19 cellular contexts compared by ENCODE assay signal in the genomic region with DNA sequence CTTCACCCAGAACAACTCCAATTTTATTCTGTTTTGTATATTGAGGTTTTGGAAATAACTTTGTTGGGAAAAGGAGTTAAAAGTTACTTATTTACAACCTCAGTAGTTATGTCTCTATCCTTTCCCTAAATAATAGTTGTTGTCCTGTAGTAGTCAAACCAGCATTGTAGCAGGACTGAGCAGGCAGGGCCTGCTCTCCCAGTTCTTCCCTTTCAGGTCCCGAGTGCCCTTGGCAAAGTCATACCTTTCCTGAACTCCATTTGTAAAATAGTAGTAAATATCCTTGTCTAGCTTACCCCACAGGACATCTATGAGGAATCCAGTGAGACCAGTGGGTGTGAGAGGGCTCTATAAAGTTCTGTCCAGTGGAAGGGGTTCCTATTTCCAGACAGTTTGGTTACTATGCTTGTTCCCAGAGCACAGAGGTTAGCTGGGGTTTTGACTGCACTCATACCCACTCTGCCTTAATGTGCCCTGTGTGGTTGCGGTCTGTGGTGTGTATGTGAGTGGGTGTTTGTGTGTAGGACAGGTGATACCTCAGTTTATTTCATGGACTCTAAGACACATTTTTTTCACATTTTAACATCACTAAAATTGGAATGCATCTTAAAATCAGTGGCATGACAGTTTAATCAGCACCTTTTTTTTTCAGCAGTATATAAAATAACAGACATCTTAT.
DNase-seq lines count a peak whose midpoint lies in the region; ATAC-seq and TF ChIP-seq lines count a peak whose summit lies in the region.
"Had no signal": no experiment of that assay in that cellular context is flagged by ENCODE, and none has a peak within 500 bp of the region (broad histone marks: within the 10 kb centered on the region; RNA-seq: fewer than 3 reads in every experiment).

No MANE protein-coding gene starts in this region.

- TF ChIP-seq CTCF in type B pancreatic cell (conservative IDR thresholded peaks at IDR 0.05): no peak
- TF ChIP-seq CTCF in A673 (conservative IDR thresholded peaks at IDR 0.05; ENCODE audit: low read depth, low read length): no peak

- POLR2A ChIA-PET in A673 (lab: Charles Lee; ENCODE audit: low non-redundant PET): no interaction called here

- peak overlapping the region in 1 of 2 experiments; percentile 50 for H3K4ac ChIP-seq in mesenchymal stem cell (ENCODE audit: low read depth in 1 of 2, low read length in 2 of 2)

- H3K36me3 ChIP-seq in mesenchymal stem cell (ENCODE audit: control insufficient read depth in 1 of 2, insufficient read depth in 2 of 2, low read depth in 1 of 2, low read length in 2 of 2) (no peaks in the 10 kb centered on the region), A673 (ENCODE audit: insufficient read depth, low read length, poor library complexity, severe bottlenecking) (no peaks in the 10 kb centered on the region)
- H3K36me3 ChIP-seq: ascending aorta had no signal

- intact Hi-C loops in A673 (cut with micrococcal nuclease; ENCODE audit: unreplicated experiment): no loop called here

- no peak overlapping the region for H2AK5ac ChIP-seq in mesenchymal stem cell (ENCODE audit: low read length, severe bottlenecking)

- H3K4me1 Mint-ChIP-seq in activated T-cell treated with anti-CD3 and anti-CD28 coated beads, Interleukin-2, amount 50 U/mL, for 72 hours (ENCODE audit: low read depth): peaks cover 12% of the 10 kb centered on the region
- H3K4me1 Mint-ChIP-seq in activated T-helper 17 cell treated with anti-CD3 and anti-CD28 coated beads, Interleukin-2, amount 50 U/mL, for 72 hours: peaks cover 8% of the 10 kb centered on the region
- H3K4me1 Mint-ChIP-seq in type B pancreatic cell (ENCODE audit: unreplicated experiment): peaks cover 23% of the 10 kb centered on the region
- H3K4me1 Mint-ChIP-seq: activated B cell treated with CpG ODN at 0.5 μM for 24 hours, IgD-negative memory B cell had no signal

- H2BK120ac ChIP-seq in mesenchymal stem cell (ENCODE audit: low read depth, low read length): no peak overlapping the region

- no peak overlapping the region for H4K91ac ChIP-seq in mesenchymal stem cell (ENCODE audit: low read length)

- H2BK5ac ChIP-seq in mesenchymal stem cell (ENCODE audit: low read depth, low read length, poor library complexity, severe bottlenecking): no peak overlapping the region

- peak; percentile 36 to 51 for ATAC-seq in activated T-cell treated with anti-CD3 and anti-CD28 coated beads, Interleukin-2, amount 50 U/mL, for 72 hours (replicated peaks in 1 of 2)
- peak; percentile 53 for ATAC-seq in activated T-helper 17 cell treated with anti-CD3 and anti-CD28 coated beads, Interleukin-2, amount 50 U/mL, for 72 hours (replicated peaks)
- no peak for ATAC-seq in HG03025 (IDR thresholded peaks at IDR 0.05; ENCODE audit: low FRiP score, unreplicated experiment)

- H3K36me3 Mint-ChIP-seq in activated T-cell treated with anti-CD3 and anti-CD28 coated beads, Interleukin-2, amount 50 U/mL, for 72 hours (ENCODE audit: insufficient read depth in 2 of 2): peaks cover 3 to 5% of the 10 kb centered on the region in 2 donors
- no peaks in the 10 kb centered on the region for H3K36me3 Mint-ChIP-seq in activated T-helper 17 cell treated with anti-CD3 and anti-CD28 coated beads, Interleukin-2, amount 50 U/mL, for 72 hours (ENCODE audit: low read depth)
- H3K36me3 Mint-ChIP-seq in type B pancreatic cell: peaks cover 33% of the 10 kb centered on the region
- H3K36me3 Mint-ChIP-seq: IgD-negative memory B cell had no signal

- H3K9me3 Mint-ChIP-seq in activated T-cell treated with anti-CD3 and anti-CD28 coated beads, Interleukin-2, amount 50 U/mL, for 72 hours: peaks cover 2 to 4% of the 10 kb centered on the region in 2 donors
- H3K9me3 Mint-ChIP-seq in activated T-helper 17 cell treated with anti-CD3 and anti-CD28 coated beads, Interleukin-2, amount 50 U/mL, for 72 hours: no peaks in the 10 kb centered on the region
- H3K9me3 Mint-ChIP-seq in type B pancreatic cell: peaks cover 8% of the 10 kb centered on the region

- H3K23ac ChIP-seq in mesenchymal stem cell (ENCODE audit: low read length in 2 of 2): no peak overlapping the region

- DNase-seq in activated T-cell treated with anti-CD3 and anti-CD28 coated beads, Interleukin-2, amount 50 U/mL, for 72 hours: no peak
- no peak for DNase-seq in activated T-cell treated with anti-CD3 and anti-CD28 coated beads, Interleukin-2, amount 50 U/mL, for 1 hour
- no peak for DNase-seq in mesenchymal stem cell
- no peak for DNase-seq in type B pancreatic cell (ENCODE audit: extremely low spot score, unreplicated experiment)
- DNase-seq in activated CD8-positive, alpha-beta memory T cell treated with anti-CD3 and anti-CD28 coated beads, Interleukin-2, amount 50 U/mL, for 48 hours: no peak
- DNase-seq in A673 (ENCODE audit: low spot score): no peak
- DNase-seq: activated B cell treated with CpG ODN at 0.5 μM for 24 hours; Calu3; NCI-H1417; NCI-H510A treated with DMSO at 0.1 percent for 48 hours; NK-92 treated with Interleukin-12 subunit alpha and Interleukin-12 subunit beta, amount 100 ng/mL, for 24 hours; RPMI8226; stimulated activated CD4-positive, alpha-beta T cell treated with anti-CD3 and anti-CD28 coated beads, Interleukin-12 subunit alpha, Interleukin-12 subunit beta, amount 100 ng/mL, for 4 hours had no signal

- no peak overlapping the region for H3K9ac ChIP-seq in mesenchymal stem cell (ENCODE audit: low read length)
- H3K9ac ChIP-seq: BLaER1 treated with 17β-estradiol and CSF1 and Interleukin-3, amounts not matched to agents 10 nM and 100 nM had no signal

- peaks cover 9% of the 10 kb centered on the region for H3K27me3 Mint-ChIP-seq in activated T-cell treated with anti-CD3 and anti-CD28 coated beads, Interleukin-2, amount 50 U/mL, for 72 hours (ENCODE audit: low read depth)
- no peaks in the 10 kb centered on the region for H3K27me3 Mint-ChIP-seq in activated T-helper 17 cell treated with anti-CD3 and anti-CD28 coated beads, Interleukin-2, amount 50 U/mL, for 72 hours
- no peaks in the 10 kb centered on the region for H3K27me3 Mint-ChIP-seq in type B pancreatic cell
- H3K27me3 Mint-ChIP-seq: activated B cell treated with CpG ODN at 0.5 μM for 24 hours; activated naive CD8-positive, alpha-beta T cell; IgD-negative memory B cell had no signal

- H3K4me1 ChIP-seq in mesenchymal stem cell (ENCODE audit: control insufficient read depth, insufficient read depth, low read depth, low read length): peaks cover 26% of the 10 kb centered on the region
- peaks cover 12% of the 10 kb centered on the region for H3K4me1 ChIP-seq in A673 (ENCODE audit: insufficient read depth, low read length, poor library complexity, severe bottlenecking)
- H3K4me1 ChIP-seq: ascending aorta; BLaER1 treated with 17β-estradiol and CSF1 and Interleukin-3, amounts not matched to agents 10 nM and 100 nM had no signal

- peak overlapping the region; percentile 70 for H3K18ac ChIP-seq in mesenchymal stem cell (ENCODE audit: low read depth in 1 of 2, low read length in 2 of 2)

- WGBS in mesenchymal stem cell: no CpG with 5 or more reads among the region's 2 CpGs

- no peak overlapping the region for H3K4me3 ChIP-seq in mesenchymal stem cell (ENCODE audit: insufficient read depth in 1 of 2, low read depth in 1 of 2, low read length in 2 of 2)
- H3K4me3 ChIP-seq in A673 (ENCODE audit: low read depth, low read length, poor library complexity, severe bottlenecking): no peak overlapping the region
- H3K4me3 ChIP-seq: ascending aorta; BLaER1 treated with 17β-estradiol and CSF1 and Interleukin-3, amounts not matched to agents 10 nM and 100 nM had no signal

- no peak overlapping the region for H3K4me2 ChIP-seq in mesenchymal stem cell (ENCODE audit: low read length, poor library complexity, severe bottlenecking)
- H3K4me2 ChIP-seq: BLaER1 treated with 17β-estradiol and CSF1 and Interleukin-3, amounts not matched to agents 10 nM and 100 nM had no signal

- H3K27me3 ChIP-seq in mesenchymal stem cell (ENCODE audit: control insufficient read depth in 1 of 2, insufficient read depth in 1 of 2, low read length in 2 of 2) (peaks cover 0 to 32% of the 10 kb centered on the region in 2 experiments), A673 (replicated peaks; ENCODE audit: insufficient read depth, low read depth, low read length, poor library complexity) (no peaks in the 10 kb centered on the region)
- H3K27me3 ChIP-seq: ascending aorta had no signal

- CTCF ChIA-PET in A673 (lab: Charles Lee): no interaction called here

- BruUV-seq in A673 (replicated peaks; lab: Mats Ljungman, UMichigan): no TSS peak

- no peak overlapping the region for H3K4me3 Mint-ChIP-seq in activated T-cell treated with anti-CD3 and anti-CD28 coated beads, Interleukin-2, amount 50 U/mL, for 72 hours
- no peak overlapping the region for H3K4me3 Mint-ChIP-seq in activated T-helper 17 cell treated with anti-CD3 and anti-CD28 coated beads, Interleukin-2, amount 50 U/mL, for 72 hours
- peak overlapping the region; percentile 12 for H3K4me3 Mint-ChIP-seq in type B pancreatic cell
- H3K4me3 Mint-ChIP-seq: activated B cell treated with CpG ODN at 0.5 μM for 24 hours; activated naive CD8-positive, alpha-beta T cell; IgD-negative memory B cell had no signal

- peak overlapping the region; percentile 89 for H3K27ac ChIP-seq in mesenchymal stem cell (ENCODE audit: low read length, poor library complexity, severe bottlenecking)
- no peak overlapping the region for H3K27ac ChIP-seq in A673 (ENCODE audit: low read depth, low read length, poor library complexity, severe bottlenecking)
- H3K27ac ChIP-seq: BLaER1 treated with 17β-estradiol and CSF1 and Interleukin-3, amounts not matched to agents 10 nM and 100 nM had no signal

- H3K27ac Mint-ChIP-seq in activated T-cell treated with anti-CD3 and anti-CD28 coated beads, Interleukin-2, amount 50 U/mL, for 72 hours: no peak overlapping the region
- peak overlapping the region; percentile 56 for H3K27ac Mint-ChIP-seq in activated T-helper 17 cell treated with anti-CD3 and anti-CD28 coated beads, Interleukin-2, amount 50 U/mL, for 72 hours
- peak overlapping the region; percentile 91 for H3K27ac Mint-ChIP-seq in type B pancreatic cell
- H3K27ac Mint-ChIP-seq: activated B cell treated with CpG ODN at 0.5 μM for 24 hours; activated naive CD8-positive, alpha-beta T cell; IgD-negative memory B cell had no signal

- peaks cover 4% of the 10 kb centered on the region for H3K9me3 ChIP-seq in mesenchymal stem cell (ENCODE audit: control insufficient read depth, low read length)
- peaks cover 7% of the 10 kb centered on the region for H3K9me3 ChIP-seq in A673 (ENCODE audit: low read depth, low read length, poor library complexity, severe bottlenecking)
- H3K9me3 ChIP-seq: ascending aorta had no signal

- H3K79me1 ChIP-seq in mesenchymal stem cell (replicated peaks; ENCODE audit: low read length, poor library complexity, severe bottlenecking): peaks cover 14% of the 10 kb centered on the region

- no peak overlapping the region for H4K8ac ChIP-seq in mesenchymal stem cell (ENCODE audit: low read length)

- H3K14ac ChIP-seq in mesenchymal stem cell (ENCODE audit: low read length in 2 of 2): no peak overlapping the region

- no peak overlapping the region for H2BK15ac ChIP-seq in mesenchymal stem cell (ENCODE audit: low read depth, poor library complexity, severe bottlenecking)

- H2BK12ac ChIP-seq in mesenchymal stem cell (ENCODE audit: low read length in 2 of 2): no peak overlapping the region

- H2AFZ ChIP-seq in mesenchymal stem cell (ENCODE audit: low read depth, low read length): no peak overlapping the region
